9 cellular contexts compared by ENCODE assay signal in the genomic region with DNA sequence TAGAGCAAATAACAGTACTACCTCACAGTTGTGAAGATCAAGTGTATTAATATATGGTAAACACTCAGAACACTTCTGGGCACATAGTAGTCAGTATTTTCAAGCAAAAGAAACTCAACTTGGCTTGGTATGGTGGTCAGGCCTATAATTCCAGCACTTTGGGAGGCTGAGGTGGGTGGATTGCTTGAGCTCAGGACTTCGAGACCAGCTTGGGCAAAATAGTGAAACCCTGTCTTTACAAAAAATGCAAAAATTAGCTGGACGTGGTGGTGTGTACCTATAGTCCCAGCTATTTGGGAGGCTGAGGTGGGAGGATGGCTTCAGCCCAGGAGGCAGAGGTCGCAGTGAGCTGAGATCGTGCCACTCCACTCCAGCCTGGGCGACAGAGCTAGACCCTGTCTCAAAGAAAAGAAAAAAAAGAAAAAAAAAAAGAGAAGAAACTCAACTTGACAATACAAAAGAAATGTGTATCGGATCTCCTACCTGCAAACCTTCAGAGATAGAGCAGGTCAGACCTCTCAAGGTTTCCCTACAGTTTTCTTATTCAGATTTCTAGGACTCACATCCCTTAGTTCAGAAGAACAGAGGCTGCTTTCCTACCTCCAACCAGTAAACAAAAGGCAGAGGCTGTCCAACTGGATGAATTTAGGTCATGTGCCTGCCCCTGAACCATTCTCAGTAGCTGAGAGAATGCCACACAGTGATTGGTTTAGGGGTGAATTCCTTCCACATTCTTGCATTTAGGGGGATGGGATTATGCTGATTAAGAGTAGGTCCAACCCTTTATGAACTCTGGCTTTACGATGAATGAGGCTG. TPM values are rescaled to one million over a fixed set of nuclear protein-coding genes. Genes with fewer than 3 reads are reported as not detected.
DNase-seq lines count a peak whose midpoint lies in the region; ATAC-seq, FAIRE-seq and TF ChIP-seq lines count a peak whose summit lies in the region.
"Had no signal": no experiment of that assay in that cellular context is flagged by ENCODE, and none has a peak within 500 bp of the region (broad histone marks: within the 10 kb centered on the region; RNA-seq: fewer than 3 reads in every experiment).

No MANE protein-coding gene starts in this region.

- no peak for TF ChIP-seq CTCF in MM.1S (IDR thresholded peaks at IDR 0.05; ENCODE audit: low read length)
- TF ChIP-seq CTCF in bronchial epithelial cell (IDR thresholded peaks at IDR 0.05; ENCODE audit: insufficient read depth, low read length, severe bottlenecking): no peak
- TF ChIP-seq CTCF in esophagus muscularis mucosa (IDR thresholded peaks at IDR 0.05): no peak

- H3K79me1 ChIP-seq in mesendoderm (ENCODE audit: low read length): no peaks in the 10 kb centered on the region

- intact Hi-C loops in esophagus muscularis mucosa (cut with DNase I): no loop called here

- H4K8ac ChIP-seq in mesendoderm (ENCODE audit: low read depth, low read length): no peak overlapping the region

- H3K4ac ChIP-seq in mesendoderm (ENCODE audit: low read depth, low read length): no peak overlapping the region

- no CpG with 5 or more reads among the region's 7 CpGs for WGBS in mesendoderm (ENCODE audit: extremely low coverage, insufficient coverage, low lambda C conversion rate)
- whole genome bisulfite sequencing in esophagus muscularis mucosa: 87% methylated on average over 7 of the region's 7 CpGs

- H3K36me3 ChIP-seq in MM.1S (replicated peaks; ENCODE audit: insufficient read depth, low read length): peaks cover 6% of the 10 kb centered on the region
- peaks cover 2% of the 10 kb centered on the region for H3K36me3 ChIP-seq in bronchial epithelial cell (ENCODE audit: control insufficient read depth, insufficient read depth, low read length)
- H3K36me3 ChIP-seq in mesendoderm (ENCODE audit: control insufficient read depth, insufficient read depth, low read length): peaks cover 2% of the 10 kb centered on the region
- H3K36me3 ChIP-seq in esophagus muscularis mucosa: peaks cover 8 to 19% (median 12%) of the 10 kb centered on the region in 4 donors

- H2BK15ac ChIP-seq in mesendoderm (replicated peaks; ENCODE audit: low read depth): no peak overlapping the region

- no peaks in the 10 kb centered on the region for H3K9me2 ChIP-seq in MM.1S (replicated peaks; ENCODE audit: insufficient read depth, low read length)

- H3K4me1 ChIP-seq in MM.1S (ENCODE audit: low read length) (peaks cover 14% of the 10 kb centered on the region), mesendoderm (ENCODE audit: control insufficient read depth, low read depth, low read length) (no peaks in the 10 kb centered on the region), esophagus muscularis mucosa (peaks cover 8 to 21% (median 18%) of the 10 kb centered on the region in 4 donors)

- H2BK120ac ChIP-seq in mesendoderm (ENCODE audit: low read depth, low read length): no peak overlapping the region

- no peak overlapping the region for H3K27ac ChIP-seq in MM.1S (ENCODE audit: low read length)
- H3K27ac ChIP-seq in mesendoderm (ENCODE audit: low read depth, low read length): peak overlapping the region; percentile 4
- H3K27ac ChIP-seq in esophagus muscularis mucosa (replicated peaks in 1 of 4): no peak overlapping the region

- H3K79me2 ChIP-seq in MM.1S (ENCODE audit: low read length) (peaks cover 34% of the 10 kb centered on the region), mesendoderm (ENCODE audit: control insufficient read depth, insufficient read depth, low read length) (peaks cover 30% of the 10 kb centered on the region)

- TF ChIP-seq POLR2A in esophagus muscularis mucosa (IDR thresholded peaks at IDR 0.05; ENCODE audit: low read depth): no peak

- TF ChIP-seq EP300 in esophagus muscularis mucosa (IDR thresholded peaks at IDR 0.05): no peak

- H4K20me1 ChIP-seq in MM.1S (ENCODE audit: insufficient read depth, low read length): no peaks in the 10 kb centered on the region

- DNase-seq in EH (ENCODE audit: low read depth) (peak; percentile 84), MM.1S (no peak), bronchial epithelial cell (ENCODE audit: low read depth) (peak; percentile 13), mesendoderm (peak; percentile 99), esophagus muscularis mucosa (ENCODE audit: extremely low spot score) (no peak)
- no peak for DNase-seq in activated CD4-positive, CD25-positive, alpha-beta regulatory T cell treated with anti-CD3 and anti-CD28 coated beads, Interleukin-2, amount 50 U/mL, for 72 hours

- H3F3A ChIP-seq in MM.1S (ENCODE audit: insufficient read depth, low read length): no peaks in the 10 kb centered on the region

- H3K23ac ChIP-seq in mesendoderm (ENCODE audit: low read length): no peak overlapping the region

- H3K56ac ChIP-seq in mesendoderm (ENCODE audit: low read length): peak overlapping the region; percentile 86

- no peak overlapping the region for H2AK5ac ChIP-seq in mesendoderm (ENCODE audit: low read length)

- no peak overlapping the region for H2BK5ac ChIP-seq in mesendoderm (ENCODE audit: low read length)

- no peak overlapping the region for H3K4me2 ChIP-seq in MM.1S (ENCODE audit: low read depth, low read length)
- no peak overlapping the region for H3K4me2 ChIP-seq in mesendoderm (ENCODE audit: low read length)

- H3K9me3 ChIP-seq in MM.1S (replicated peaks; ENCODE audit: insufficient read depth, low read length): no peaks in the 10 kb centered on the region
- no peaks in the 10 kb centered on the region for H3K9me3 ChIP-seq in esophagus muscularis mucosa

- no peak overlapping the region for H4K5ac ChIP-seq in mesendoderm (ENCODE audit: low read length)

- FAIRE-seq in bronchial epithelial cell (lab: Jason Lieb, UNC): no peak

- H2AFZ ChIP-seq in MM.1S (ENCODE audit: low read length): peak overlapping the region; percentile 36; the same call in 1 of the 2 replicates

- no peak for ATAC-seq in GM18870 (IDR thresholded peaks at IDR 0.05; ENCODE audit: unreplicated experiment)
- no peak for ATAC-seq in GM18868 (IDR thresholded peaks at IDR 0.05; ENCODE audit: unreplicated experiment)
- ATAC-seq: activated T-helper 17 cell treated with anti-CD3 and anti-CD28 coated beads, Interleukin-2, amount 50 U/mL, for 72 hours had no signal

- no peak overlapping the region for H3K18ac ChIP-seq in mesendoderm (ENCODE audit: low read length)

- H3K4me3 ChIP-seq in MM.1S (ENCODE audit: low read length) (no peak overlapping the region), bronchial epithelial cell (ENCODE audit: low read depth, low read length) (no peak overlapping the region), mesendoderm (ENCODE audit: low read length) (no peak overlapping the region), esophagus muscularis mucosa (no peak overlapping the region)

- H3K27me3 ChIP-seq in MM.1S (replicated peaks; ENCODE audit: insufficient read depth, low read length): no peaks in the 10 kb centered on the region
- no peaks in the 10 kb centered on the region for H3K27me3 ChIP-seq in bronchial epithelial cell (ENCODE audit: control insufficient read depth, insufficient read depth, low read length)
- H3K27me3 ChIP-seq in mesendoderm (ENCODE audit: insufficient read depth, low read length, poor library complexity): no peaks in the 10 kb centered on the region
- H3K27me3 ChIP-seq in esophagus muscularis mucosa: no peaks in the 10 kb centered on the region

- H3K9ac ChIP-seq in MM.1S (ENCODE audit: low read length) (no peak overlapping the region), mesendoderm (ENCODE audit: low read length) (peak overlapping the region; percentile 48)

RNA-seq across cellular contexts. Expression of a gene that starts 1.7 kb away (rescaled TPM):
- total RNA-seq in bronchial epithelial cell (17.0 and 17.4 TPM in 2 replicates), esophagus muscularis mucosa (10 to 100 TPM; 11.2 to 26.3 (median 18.6) TPM)
- polyA plus RNA-seq in mesendoderm (2013, experiment 1 of 2): 327 TPM
- 325 TPM for polyA plus RNA-seq in mesendoderm (2013, experiment 2 of 2)

RNA-seq across cellular contexts. Expression of a gene that starts 37.6 kb away (rescaled TPM):
- 7.4 and 11.3 TPM in 2 replicates for total RNA-seq in bronchial epithelial cell
- polyA plus RNA-seq in mesendoderm (2013, experiment 1 of 2): 31.3 TPM
- 31.8 TPM for polyA plus RNA-seq in mesendoderm (2013, experiment 2 of 2)
- total RNA-seq in esophagus muscularis mucosa: 10 to 100 TPM; 10.3 to 15.0 (median 11.9) TPM

Comparison
In these comparisons a context has a peak if more than half of its experiments do, and no peak if none do; other contexts are left out.
1. DNase-seq: peak in EH (single experiment), bronchial epithelial cell (single experiment) and mesendoderm (single experiment); none in MM.1S (single experiment), esophagus muscularis mucosa (single experiment) and activated CD4-positive, CD25-positive, alpha-beta regulatory T cell treated with anti-CD3 and anti-CD28 coated beads, Interleukin-2, amount 50 U/mL, for 72 hours (single experiment).